ENCODE assay signal across 8 cellular contexts in genomic region chr7:130896051-130896881, GRCh38.
DNase-seq lines count a peak whose midpoint lies in the region; ATAC-seq and TF ChIP-seq lines count a peak whose summit lies in the region.

No MANE protein-coding gene starts in this region.

- no peak overlapping the region for H3K4me2 ChIP-seq in mesendoderm (ENCODE audit: low read length)

- DNase-seq in BE2C (no peak), astrocyte of the cerebellum (ENCODE audit: low read depth) (no peak), mesendoderm (peak; percentile 70), NOMO-1 (lab: John Stamatoyannopoulos, UW; ENCODE audit: unreplicated experiment in 2 of 2) (no peak), GM10248 (ENCODE audit: extremely low spot score) (no peak), middle frontal gyrus (ENCODE audit: extremely low spot score, low spot score) (no peak)

- no peak overlapping the region for H3K18ac ChIP-seq in mesendoderm (ENCODE audit: low read length)

- H3K27me3 ChIP-seq in BE2C (no peaks in the 10 kb centered on the region), HUES6 (ENCODE audit: control insufficient read depth, insufficient read depth, low read length) (no peaks in the 10 kb centered on the region), mesendoderm (ENCODE audit: insufficient read depth, low read length, poor library complexity) (no peaks in the 10 kb centered on the region)

- in situ Hi-C loops in astrocyte of the cerebellum (cut with HindIII; ENCODE audit: low sequenced_read_pairs): no loop called here

- H3K9ac ChIP-seq in HUES6 (ENCODE audit: low read length) (no peak overlapping the region), mesendoderm (ENCODE audit: low read length) (no peak overlapping the region)

- 100% methylated on average over 1 of the region's 13 CpGs for WGBS in mesendoderm (ENCODE audit: extremely low coverage, insufficient coverage, low lambda C conversion rate)

- no peak overlapping the region for H2BK5ac ChIP-seq in mesendoderm (ENCODE audit: low read length)

- no peak overlapping the region for H4K8ac ChIP-seq in mesendoderm (ENCODE audit: low read depth, low read length)

- no peak overlapping the region for H2BK120ac ChIP-seq in mesendoderm (ENCODE audit: low read depth, low read length)

- TF ChIP-seq POLR2A in GM18505 (IDR thresholded peaks at IDR 0.05; ENCODE audit: borderline replicate concordance, extremely low read depth, insufficient read depth, insufficient read length): no peak

- H3K56ac ChIP-seq in mesendoderm (ENCODE audit: low read length): peak overlapping the region; percentile 35

- ATAC-seq in GM18505 (IDR thresholded peaks at IDR 0.05; ENCODE audit: unreplicated experiment): no peak

- CTCF ChIA-PET in GM10248 (lab: Yijun Ruan, JAX): interaction anchor here (0.8 to 8.7 kb wide), 63 partner anchors 9 to 825 kb away, joined by 3 to 141 read pairs (median 5); no protein-coding TSS in a partner anchor

- no peak overlapping the region for H3K4ac ChIP-seq in mesendoderm (ENCODE audit: low read depth, low read length)

- H3K79me2 ChIP-seq in mesendoderm (ENCODE audit: control insufficient read depth, insufficient read depth, low read length): no peaks in the 10 kb centered on the region

- TF ChIP-seq CTCF in BE2C (IDR thresholded peaks at IDR 0.05; ENCODE audit: low read depth, low read length) (peak; percentile 47), astrocyte of the cerebellum (IDR thresholded peaks at IDR 0.05; ENCODE audit: low read depth, low read length, missing control alignments) (peak; percentile 69), GM10248 (IDR thresholded peaks at IDR 0.05; ENCODE audit: control extremely low read depth, extremely low read depth, low read depth, missing control alignments) (no peak)

- no peak overlapping the region for H3K4me3 ChIP-seq in BE2C (ENCODE audit: low read depth, low read length)
- H3K4me3 ChIP-seq in HUES6 (ENCODE audit: low read depth, low read length): no peak overlapping the region
- H3K4me3 ChIP-seq in astrocyte of the cerebellum (ENCODE audit: low read depth, low read length): no peak overlapping the region
- no peak overlapping the region for H3K4me3 ChIP-seq in mesendoderm (ENCODE audit: low read length)

- POLR2A ChIA-PET in GM10248 (lab: Yijun Ruan, JAX): interaction anchor here (0.6 kb wide), 1 partner anchor 558 kb away, joined by 3 read pairs; no protein-coding TSS in a partner anchor

- no peaks in the 10 kb centered on the region for H3K79me1 ChIP-seq in mesendoderm (ENCODE audit: low read length)

- no peak overlapping the region for H4K5ac ChIP-seq in mesendoderm (ENCODE audit: low read length)

- no peak overlapping the region for H3K23ac ChIP-seq in mesendoderm (ENCODE audit: low read length)

- H3K4me1 ChIP-seq in BE2C (peaks cover 5% of the 10 kb centered on the region; the same call in 1 of the 2 replicates), HUES6 (ENCODE audit: control insufficient read depth, insufficient read depth, low read length) (peaks cover 28% of the 10 kb centered on the region), mesendoderm (ENCODE audit: control insufficient read depth, low read depth, low read length) (no peaks in the 10 kb centered on the region)

- no peak overlapping the region for H2AK5ac ChIP-seq in mesendoderm (ENCODE audit: low read length)

- H3K9me3 ChIP-seq in BE2C (no peaks in the 10 kb centered on the region), HUES6 (ENCODE audit: control insufficient read depth, insufficient read depth, low read depth, low read length) (no peaks in the 10 kb centered on the region)

- H2BK15ac ChIP-seq in mesendoderm (replicated peaks; ENCODE audit: low read depth): no peak overlapping the region

- H3K27ac ChIP-seq in HUES6 (ENCODE audit: low read depth, low read length) (0 out of 2 replicates have a peak overlapping the region, but pooled peaks have one; percentile 11), mesendoderm (ENCODE audit: low read depth, low read length) (no peak overlapping the region)

- H3K36me3 ChIP-seq in BE2C (no peaks in the 10 kb centered on the region), HUES6 (ENCODE audit: control insufficient read depth, insufficient read depth, low read length) (no peaks in the 10 kb centered on the region), mesendoderm (ENCODE audit: control insufficient read depth, insufficient read depth, low read length) (no peaks in the 10 kb centered on the region)
